Comparison of ENCODE assay signal across 28 cellular contexts in the genomic region with DNA sequence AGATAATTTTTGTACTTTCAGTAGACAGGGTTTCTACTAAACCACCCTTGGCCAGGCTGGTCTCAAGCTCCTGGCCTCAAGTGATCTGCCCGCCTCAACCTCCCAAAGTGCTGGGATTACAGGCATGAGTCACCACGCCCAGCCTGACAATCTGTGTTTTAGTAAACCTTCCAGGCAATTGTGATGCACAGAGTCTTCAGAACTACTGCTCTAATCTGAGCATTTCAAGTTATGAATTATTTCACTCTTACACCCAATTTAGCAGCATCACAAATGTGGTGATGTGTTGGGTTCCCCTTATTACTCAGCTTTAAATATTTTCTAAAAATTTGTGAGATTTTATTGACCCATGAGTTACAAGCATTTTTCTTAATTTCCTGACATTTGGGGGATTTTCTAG.
"Had no signal": no experiment of that assay in that cellular context is flagged by ENCODE, and none has a peak within 500 bp of the region (broad histone marks: within the 10 kb centered on the region; RNA-seq: fewer than 3 reads in every experiment).

No MANE protein-coding gene starts in this region.

- H3K4me3 ChIP-seq: stomach, suprapubic skin, testis, thoracic aorta, thyroid gland, tibial artery, tibial nerve, transverse colon, upper lobe of left lung, upper lobe of right lung, uterus, vagina had no signal

- H3K27ac Mint-ChIP-seq: stimulated activated memory B cell treated with anti-CD40 and anti-IgM and Interleukin-4, amounts not matched to agents 10 μg/mL and 1 μg/mL and 100 μg/mL, for 72 hours; stimulated activated naive B cell treated with anti-CD40 and anti-IgM and Interleukin-4, amounts not matched to agents 10 μg/mL and 1 μg/mL and 100 μg/mL, for 72 hours; stimulated activated naive CD8-positive, alpha-beta T cell treated with anti-CD3 and anti-CD28 coated beads, Interleukin-15, amount 100 ng/mL, for 72 hours; stimulated activated naive CD8-positive, alpha-beta T cell treated with anti-CD3 and anti-CD28 coated beads, Interleukin-15, Interleukin-2, amounts not matched to agents 100 ng/mL and 50 ng/mL, for 24 hours; type B pancreatic cell had no signal

- ATAC-seq: stimulated activated memory B cell treated with anti-CD40 and anti-IgM and Interleukin-4, amounts not matched to agents 10 μg/mL and 1 μg/mL and 100 μg/mL, for 72 hours; stimulated activated naive B cell treated with anti-CD40 and anti-IgM and Interleukin-4, amounts not matched to agents 10 μg/mL and 1 μg/mL and 100 μg/mL, for 72 hours; stimulated activated naive CD8-positive, alpha-beta T cell treated with anti-CD3 and anti-CD28 coated beads, Interleukin-15, amount 100 ng/mL, for 72 hours; stimulated activated naive CD8-positive, alpha-beta T cell treated with anti-CD3 and anti-CD28 coated beads, Interleukin-15, Interleukin-2, amounts not matched to agents 100 U/mL and 50 U/mL, for 24 hours; upper lobe of right lung had no signal

- H3K27me3 Mint-ChIP-seq: stimulated activated memory B cell treated with anti-CD40 and anti-IgM and Interleukin-4, amounts not matched to agents 10 μg/mL and 1 μg/mL and 100 μg/mL, for 72 hours; stimulated activated naive B cell treated with anti-CD40 and anti-IgM and Interleukin-4, amounts not matched to agents 10 μg/mL and 1 μg/mL and 100 μg/mL, for 72 hours; stimulated activated naive CD8-positive, alpha-beta T cell treated with anti-CD3 and anti-CD28 coated beads, Interleukin-15, amount 100 ng/mL, for 72 hours; stimulated activated naive CD8-positive, alpha-beta T cell treated with anti-CD3 and anti-CD28 coated beads, Interleukin-15, Interleukin-2, amounts not matched to agents 100 ng/mL and 50 ng/mL, for 24 hours; type B pancreatic cell had no signal

- DNase-seq: stimulated activated CD4-positive, alpha-beta T cell treated with anti-CD3 and anti-CD28 coated beads, Interleukin-2, amount 100 ng/mL, for 24 hours; stimulated activated CD4-positive, alpha-beta T cell treated with anti-CD3 and anti-CD28 coated beads, Interleukin-2, amount 100 ng/mL, for 48 hours; stimulated activated CD4-positive, alpha-beta T cell treated with anti-CD3 and anti-CD28 coated beads, Interleukin-4, amount 100 ng/mL, for 1 hour; stimulated activated CD4-positive, alpha-beta T cell treated with anti-CD3 and anti-CD28 coated beads, Interleukin-4, amount 100 ng/mL, for 24 hours; stimulated activated CD4-positive, alpha-beta T cell treated with anti-CD3 and anti-CD28 coated beads, Interleukin-4, amount 100 ng/mL, for 4 hours; stimulated activated CD8-positive, alpha-beta memory T cell treated with anti-CD3 and anti-CD28 coated beads, Interleukin-4, amount 100 ng/mL, for 48 hours; stimulated activated naive B cell treated with anti-CD40 and anti-IgM and Interleukin-4, amounts not matched to agents 10 μg/mL and 1 μg/mL and 100 μg/mL, for 72 hours; stimulated activated naive CD4-positive, alpha-beta T cell; stimulated activated naive CD4-positive, alpha-beta T cell treated with Interleukin-2 at 50 U/mL for 16 hours; stimulated activated naive CD8-positive, alpha-beta T cell treated with anti-CD3 and anti-CD28 coated beads, Interleukin-15, amount 100 ng/mL, for 72 hours; stimulated activated naive CD8-positive, alpha-beta T cell treated with anti-CD3 and anti-CD28 coated beads, Interleukin-15, Interleukin-2, amounts not matched to agents 100 U/mL and 50 U/mL, for 24 hours; stomach; substantia nigra; testis; thyroid gland; tibial artery; transverse colon; trophoblast cell; upper lobe of left lung; upper lobe of right lung; uterus had no signal

- H3K9me3 Mint-ChIP-seq: stimulated activated naive CD8-positive, alpha-beta T cell treated with anti-CD3 and anti-CD28 coated beads, Interleukin-15, amount 100 ng/mL, for 72 hours; stimulated activated naive CD8-positive, alpha-beta T cell treated with anti-CD3 and anti-CD28 coated beads, Interleukin-15, Interleukin-2, amounts not matched to agents 100 ng/mL and 50 ng/mL, for 24 hours had no signal

- H3K4me1 Mint-ChIP-seq: stimulated activated memory B cell treated with anti-CD40 and anti-IgM and Interleukin-4, amounts not matched to agents 10 μg/mL and 1 μg/mL and 100 μg/mL, for 72 hours; stimulated activated naive B cell treated with anti-CD40 and anti-IgM and Interleukin-4, amounts not matched to agents 10 μg/mL and 1 μg/mL and 100 μg/mL, for 72 hours; stimulated activated naive CD8-positive, alpha-beta T cell treated with anti-CD3 and anti-CD28 coated beads, Interleukin-15, amount 100 ng/mL, for 72 hours had no signal

- H3K4me3 Mint-ChIP-seq: stimulated activated memory B cell treated with anti-CD40 and anti-IgM and Interleukin-4, amounts not matched to agents 10 μg/mL and 1 μg/mL and 100 μg/mL, for 72 hours; stimulated activated naive B cell treated with anti-CD40 and anti-IgM and Interleukin-4, amounts not matched to agents 10 μg/mL and 1 μg/mL and 100 μg/mL, for 72 hours; stimulated activated naive CD8-positive, alpha-beta T cell treated with anti-CD3 and anti-CD28 coated beads, Interleukin-15, amount 100 ng/mL, for 72 hours; stimulated activated naive CD8-positive, alpha-beta T cell treated with anti-CD3 and anti-CD28 coated beads, Interleukin-15, Interleukin-2, amounts not matched to agents 100 ng/mL and 50 ng/mL, for 24 hours; type B pancreatic cell had no signal
